Comparison of ENCODE assay signal across 36 cellular contexts in genomic region chr3:124804875-124805274, GRCh38.
"Had no signal": no experiment of that assay in that cellular context is flagged by ENCODE, and none has a peak within 500 bp of the region (broad histone marks: within the 10 kb centered on the region; RNA-seq: fewer than 3 reads in every experiment).

No MANE protein-coding gene starts in this region.

- H3K9me3 ChIP-seq: ascending aorta had no signal

- DNase-seq: activated CD4-positive, alpha-beta memory T cell treated with anti-CD3 and anti-CD28 coated beads, Interleukin-2, amount 10 ng/mL, durations not matched to agents 7 days and 5 days; activated CD4-positive, alpha-beta T cell treated with anti-CD3 and anti-CD28 coated beads for 1 hour; activated CD4-positive, alpha-beta T cell treated with anti-CD3 and anti-CD28 coated beads for 36 hours; activated CD4-positive, alpha-beta T cell treated with anti-CD3 and anti-CD28 coated beads for 48 hours; activated CD4-positive, alpha-beta T cell treated with anti-CD3 and anti-CD28 coated beads, Interleukin-2, amount 10 ng/mL, durations not matched to agents 7 days and 5 days; activated CD4-positive, alpha-beta T cell treated with anti-CD3 and anti-CD28 coated beads, Interleukin-2, amount 50 U/mL, for 48 hours; activated CD4-positive, CD25-positive, alpha-beta regulatory T cell; activated CD8-positive, alpha-beta memory T cell treated with anti-CD3 and anti-CD28 coated beads for 24 hours; activated CD8-positive, alpha-beta memory T cell treated with anti-CD3 and anti-CD28 coated beads, Interleukin-2, amount 10 ng/mL, durations not matched to agents 7 days and 5 days; activated CD8-positive, alpha-beta memory T cell treated with anti-CD3 and anti-CD28 coated beads, Interleukin-2, amount 50 U/mL, for 48 hours; activated CD8-positive, alpha-beta T cell treated with anti-CD3 and anti-CD28 coated beads, Interleukin-2, amount 10 ng/mL, durations not matched to agents 7 days and 5 days; activated effector memory CD4-positive, alpha-beta T cell treated with Interleukin-2 at 50 U/mL for 16 hours; activated gamma-delta T cell; activated naive CD4-positive, alpha-beta T cell treated with anti-CD3 and anti-CD28 coated beads, Interleukin-2, amount 10 ng/mL, durations not matched to agents 7 days and 5 days; activated naive CD4-positive, alpha-beta T cell treated with Interleukin-2 at 50 U/mL for 16 hours; activated naive CD8-positive, alpha-beta T cell treated with anti-CD3 and anti-CD28 coated beads, Interleukin-2, amount 10 ng/mL, durations not matched to agents 7 days and 5 days; activated naive CD8-positive, alpha-beta T cell treated with anti-CD3 and anti-CD28 coated beads, Interleukin-2, amount 50 U/mL, for 24 hours; activated T-cell treated with anti-CD3 and anti-CD28 coated beads, Interleukin-2, amount 50 U/mL, for 24 hours; activated T-cell treated with anti-CD3 and anti-CD28 coated beads, Interleukin-2, amount 50 U/mL, for 48 hours; amygdala; anterior cingulate cortex; caudate nucleus; cerebellar nuclear complex; T-cell; T-helper 2 cell; T-helper 9 cell had no signal

- H3K27me3 ChIP-seq: ascending aorta, cardiac muscle cell had no signal

- H3K36me3 ChIP-seq: cardiac muscle cell had no signal

- H3K4me3 ChIP-seq: ascending aorta, cardiac muscle cell had no signal

- H3K4me1 Mint-ChIP-seq: activated CD4-positive, alpha-beta memory T cell treated with anti-CD3 and anti-CD28 coated beads, Interleukin-2, amount 10 ng/mL, durations not matched to agents 7 days and 5 days; activated CD4-positive, alpha-beta T cell treated with anti-CD3 and anti-CD28 coated beads for 36 hours; activated CD4-positive, alpha-beta T cell treated with anti-CD3 and anti-CD28 coated beads, Interleukin-2, amount 10 ng/mL, durations not matched to agents 7 days and 5 days; activated CD8-positive, alpha-beta memory T cell treated with anti-CD3 and anti-CD28 coated beads, Interleukin-2, amount 10 ng/mL, durations not matched to agents 7 days and 5 days; activated naive CD4-positive, alpha-beta T cell treated with anti-CD3 and anti-CD28 coated beads, Interleukin-2, amount 10 ng/mL, durations not matched to agents 7 days and 5 days; activated naive CD4-positive, alpha-beta T cell treated with anti-CD3 and anti-CD28 coated beads, Interleukin-2, amount 50 U/mL, for 24 hours; activated naive CD8-positive, alpha-beta T cell treated with anti-CD3 and anti-CD28 coated beads, Interleukin-2, amount 10 ng/mL, durations not matched to agents 7 days and 5 days; activated naive CD8-positive, alpha-beta T cell treated with anti-CD3 and anti-CD28 coated beads, Interleukin-2, amount 50 U/mL, for 24 hours; central memory CD8-positive, alpha-beta T cell; T-cell had no signal

- H3K9me3 Mint-ChIP-seq: activated CD4-positive, alpha-beta memory T cell treated with anti-CD3 and anti-CD28 coated beads, Interleukin-2, amount 10 ng/mL, durations not matched to agents 7 days and 5 days; activated CD4-positive, alpha-beta T cell treated with anti-CD3 and anti-CD28 coated beads, Interleukin-2, amount 10 ng/mL, durations not matched to agents 7 days and 5 days; activated naive CD4-positive, alpha-beta T cell treated with anti-CD3 and anti-CD28 coated beads, Interleukin-2, amount 10 ng/mL, durations not matched to agents 7 days and 5 days; activated naive CD4-positive, alpha-beta T cell treated with anti-CD3 and anti-CD28 coated beads, Interleukin-2, amount 50 U/mL, for 24 hours; activated naive CD8-positive, alpha-beta T cell treated with anti-CD3 and anti-CD28 coated beads, Interleukin-2, amount 10 ng/mL, durations not matched to agents 7 days and 5 days; activated naive CD8-positive, alpha-beta T cell treated with anti-CD3 and anti-CD28 coated beads, Interleukin-2, amount 50 U/mL, for 24 hours; activated T-cell treated with anti-CD3 and anti-CD28 coated beads, Interleukin-2, amount 50 U/mL, for 24 hours; activated T-helper 2 cell treated with anti-CD3 and anti-CD28 coated beads, Interferon-gamma antibody, Interleukin-2, Interleukin-4, amounts not matched to agents 10 μg/mL and 5 μg/mL and 100 μg/mL, durations not matched to agents 14 hours and 24 hours and 36 hours; brain; central memory CD8-positive, alpha-beta T cell; T-cell; T-helper 2 cell treated with Interferon-gamma antibody and Interleukin-4, amounts not matched to agents 5 μg/mL and 100 μg/mL, for 36 hours had no signal

- H3K36me3 Mint-ChIP-seq: activated CD8-positive, alpha-beta memory T cell treated with anti-CD3 and anti-CD28 coated beads, Interleukin-2, amount 10 ng/mL, durations not matched to agents 7 days and 5 days; activated naive CD4-positive, alpha-beta T cell treated with anti-CD3 and anti-CD28 coated beads, Interleukin-2, amount 10 ng/mL, durations not matched to agents 7 days and 5 days; activated naive CD4-positive, alpha-beta T cell treated with anti-CD3 and anti-CD28 coated beads, Interleukin-2, amount 50 U/mL, for 24 hours; activated naive CD8-positive, alpha-beta T cell; activated naive CD8-positive, alpha-beta T cell treated with anti-CD3 and anti-CD28 coated beads, Interleukin-2, amount 10 ng/mL, durations not matched to agents 7 days and 5 days; brain; T-cell had no signal

- H3K27ac Mint-ChIP-seq: activated CD4-positive, alpha-beta memory T cell treated with anti-CD3 and anti-CD28 coated beads, Interleukin-2, amount 10 ng/mL, durations not matched to agents 7 days and 5 days; activated CD4-positive, alpha-beta T cell treated with anti-CD3 and anti-CD28 coated beads for 36 hours; activated CD4-positive, alpha-beta T cell treated with anti-CD3 and anti-CD28 coated beads, Interleukin-2, amount 10 ng/mL, durations not matched to agents 7 days and 5 days; activated CD8-positive, alpha-beta memory T cell treated with anti-CD3 and anti-CD28 coated beads, Interleukin-2, amount 10 ng/mL, durations not matched to agents 7 days and 5 days; activated CD8-positive, alpha-beta T cell treated with anti-CD3 and anti-CD28 coated beads, Interleukin-2, amount 10 ng/mL, durations not matched to agents 7 days and 5 days; activated naive CD4-positive, alpha-beta T cell treated with anti-CD3 and anti-CD28 coated beads, Interleukin-2, amount 10 ng/mL, durations not matched to agents 7 days and 5 days; activated naive CD4-positive, alpha-beta T cell treated with anti-CD3 and anti-CD28 coated beads, Interleukin-2, amount 50 U/mL, for 24 hours; activated naive CD8-positive, alpha-beta T cell; activated naive CD8-positive, alpha-beta T cell treated with anti-CD3 and anti-CD28 coated beads, Interleukin-2, amount 10 ng/mL, durations not matched to agents 7 days and 5 days; activated naive CD8-positive, alpha-beta T cell treated with anti-CD3 and anti-CD28 coated beads, Interleukin-2, amount 50 U/mL, for 24 hours; activated T-cell treated with anti-CD3 and anti-CD28 coated beads, Interleukin-2, amount 50 U/mL, for 24 hours; activated T-helper 2 cell treated with anti-CD3 and anti-CD28 coated beads, Interferon-gamma antibody, Interleukin-2, Interleukin-4, amounts not matched to agents 10 μg/mL and 5 μg/mL and 100 μg/mL, durations not matched to agents 14 hours and 24 hours and 36 hours; brain; T-cell; T-helper 2 cell treated with Interferon-gamma antibody and Interleukin-4, amounts not matched to agents 5 μg/mL and 100 μg/mL, for 36 hours had no signal

- H3K27me3 Mint-ChIP-seq: activated naive CD4-positive, alpha-beta T cell treated with anti-CD3 and anti-CD28 coated beads, Interleukin-2, amount 50 U/mL, for 24 hours; activated naive CD8-positive, alpha-beta T cell; brain had no signal

- ATAC-seq: activated CD4-positive, alpha-beta T cell treated with anti-CD3 and anti-CD28 coated beads for 36 hours; activated CD4-positive, CD25-positive, alpha-beta regulatory T cell treated with anti-CD3 and anti-CD28 coated beads, Interleukin-2, amount 50 U/mL, for 24 hours; activated CD8-positive, alpha-beta memory T cell treated with anti-CD3 and anti-CD28 coated beads, Interleukin-2, amount 10 ng/mL, durations not matched to agents 7 days and 5 days; activated CD8-positive, alpha-beta T cell treated with anti-CD3 and anti-CD28 coated beads, Interleukin-2, amount 10 ng/mL, durations not matched to agents 7 days and 5 days; activated naive CD8-positive, alpha-beta T cell treated with anti-CD3 and anti-CD28 coated beads, Interleukin-2, amount 50 U/mL, for 24 hours; T-cell had no signal

- H3K27ac ChIP-seq: cardiac muscle cell, VCaP had no signal

- H3K4me3 Mint-ChIP-seq: activated CD4-positive, alpha-beta memory T cell treated with anti-CD3 and anti-CD28 coated beads, Interleukin-2, amount 10 ng/mL, durations not matched to agents 7 days and 5 days; activated CD4-positive, alpha-beta T cell treated with anti-CD3 and anti-CD28 coated beads for 36 hours; activated CD4-positive, alpha-beta T cell treated with anti-CD3 and anti-CD28 coated beads, Interleukin-2, amount 10 ng/mL, durations not matched to agents 7 days and 5 days; activated CD8-positive, alpha-beta memory T cell treated with anti-CD3 and anti-CD28 coated beads, Interleukin-2, amount 10 ng/mL, durations not matched to agents 7 days and 5 days; activated CD8-positive, alpha-beta T cell treated with anti-CD3 and anti-CD28 coated beads, Interleukin-2, amount 10 ng/mL, durations not matched to agents 7 days and 5 days; activated naive CD4-positive, alpha-beta T cell treated with anti-CD3 and anti-CD28 coated beads, Interleukin-2, amount 10 ng/mL, durations not matched to agents 7 days and 5 days; activated naive CD4-positive, alpha-beta T cell treated with anti-CD3 and anti-CD28 coated beads, Interleukin-2, amount 50 U/mL, for 24 hours; activated naive CD8-positive, alpha-beta T cell; activated naive CD8-positive, alpha-beta T cell treated with anti-CD3 and anti-CD28 coated beads, Interleukin-2, amount 10 ng/mL, durations not matched to agents 7 days and 5 days; activated naive CD8-positive, alpha-beta T cell treated with anti-CD3 and anti-CD28 coated beads, Interleukin-2, amount 50 U/mL, for 24 hours; activated T-cell treated with anti-CD3 and anti-CD28 coated beads, Interleukin-2, amount 50 U/mL, for 24 hours; brain; central memory CD8-positive, alpha-beta T cell; T-cell; T-helper 2 cell treated with Interferon-gamma antibody and Interleukin-4, amounts not matched to agents 5 μg/mL and 100 μg/mL, for 36 hours had no signal
